Comparison of ENCODE assay signal across 4 cellular contexts in the genomic region with DNA sequence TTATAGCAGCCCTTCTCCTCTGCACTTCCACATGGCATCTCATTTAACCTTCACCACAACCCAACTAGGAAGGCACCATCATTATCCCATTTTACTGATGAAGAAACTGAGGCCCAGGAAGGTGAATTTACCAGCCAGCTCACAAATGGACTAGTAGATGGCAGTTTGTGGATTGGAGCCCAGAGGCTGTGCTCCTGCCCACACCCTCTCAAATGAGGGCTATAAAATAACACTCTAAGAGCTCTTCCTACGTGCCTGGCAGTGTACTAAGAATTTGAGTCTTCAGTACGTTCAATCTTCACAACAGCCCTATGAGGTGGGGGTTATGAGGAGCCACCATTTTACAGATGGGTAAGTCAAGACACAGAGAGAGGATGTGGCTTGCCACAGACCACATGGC. TPM values are rescaled to one million over a fixed set of nuclear protein-coding genes. Genes with fewer than 3 reads are reported as not detected.
"Had no signal": no experiment of that assay in that cellular context is flagged by ENCODE, and none has a peak within 500 bp of the region (broad histone marks: within the 10 kb centered on the region; RNA-seq: fewer than 3 reads in every experiment).

No MANE protein-coding gene starts in this region.

RNA-seq across cellular contexts. Expression of a gene that starts 31.5 kb away (rescaled TPM):
- total RNA-seq: PC-3, RPMI7951, SJSA1, SK-MEL-5 had no signal
